1 cellular context compared by ENCODE assay signal in the genomic region with DNA sequence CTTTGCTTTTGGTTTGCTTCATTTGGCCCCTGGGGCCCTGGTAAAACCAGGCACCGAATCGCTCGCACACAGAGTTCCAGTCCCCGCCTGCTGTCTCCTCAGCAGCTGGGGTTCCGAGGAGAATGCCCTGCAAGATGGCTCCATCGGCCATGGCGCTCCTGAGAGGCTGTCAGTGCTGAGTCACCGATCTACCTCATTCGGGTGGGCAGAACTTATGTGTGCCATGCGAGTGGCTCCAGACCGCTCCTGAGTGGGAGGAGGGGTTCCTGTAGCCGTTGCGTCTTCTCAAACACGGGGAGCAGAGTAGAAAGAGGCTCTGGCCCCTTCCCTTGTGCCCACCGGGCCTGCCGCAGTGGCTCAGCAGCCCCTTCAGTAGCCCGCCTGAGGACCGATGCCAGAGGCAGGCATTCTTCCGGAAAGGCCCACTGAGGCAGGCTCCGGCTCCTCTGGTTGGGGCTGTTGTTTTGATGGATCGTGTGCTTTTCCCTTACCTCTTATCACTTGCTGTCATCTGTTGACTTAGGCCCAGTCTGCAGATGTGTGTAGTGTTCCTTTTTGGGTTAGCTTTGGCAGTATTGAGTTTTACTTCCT.
TF ChIP-seq lines count a peak whose summit lies in the region.

No MANE protein-coding gene starts in this region.

TF ChIP-seq in liver, 16 proteins besides CTCF, POLR2A, EP300 and RAD21 (continued from another document):
- TF ChIP-seq, protein P1, sequence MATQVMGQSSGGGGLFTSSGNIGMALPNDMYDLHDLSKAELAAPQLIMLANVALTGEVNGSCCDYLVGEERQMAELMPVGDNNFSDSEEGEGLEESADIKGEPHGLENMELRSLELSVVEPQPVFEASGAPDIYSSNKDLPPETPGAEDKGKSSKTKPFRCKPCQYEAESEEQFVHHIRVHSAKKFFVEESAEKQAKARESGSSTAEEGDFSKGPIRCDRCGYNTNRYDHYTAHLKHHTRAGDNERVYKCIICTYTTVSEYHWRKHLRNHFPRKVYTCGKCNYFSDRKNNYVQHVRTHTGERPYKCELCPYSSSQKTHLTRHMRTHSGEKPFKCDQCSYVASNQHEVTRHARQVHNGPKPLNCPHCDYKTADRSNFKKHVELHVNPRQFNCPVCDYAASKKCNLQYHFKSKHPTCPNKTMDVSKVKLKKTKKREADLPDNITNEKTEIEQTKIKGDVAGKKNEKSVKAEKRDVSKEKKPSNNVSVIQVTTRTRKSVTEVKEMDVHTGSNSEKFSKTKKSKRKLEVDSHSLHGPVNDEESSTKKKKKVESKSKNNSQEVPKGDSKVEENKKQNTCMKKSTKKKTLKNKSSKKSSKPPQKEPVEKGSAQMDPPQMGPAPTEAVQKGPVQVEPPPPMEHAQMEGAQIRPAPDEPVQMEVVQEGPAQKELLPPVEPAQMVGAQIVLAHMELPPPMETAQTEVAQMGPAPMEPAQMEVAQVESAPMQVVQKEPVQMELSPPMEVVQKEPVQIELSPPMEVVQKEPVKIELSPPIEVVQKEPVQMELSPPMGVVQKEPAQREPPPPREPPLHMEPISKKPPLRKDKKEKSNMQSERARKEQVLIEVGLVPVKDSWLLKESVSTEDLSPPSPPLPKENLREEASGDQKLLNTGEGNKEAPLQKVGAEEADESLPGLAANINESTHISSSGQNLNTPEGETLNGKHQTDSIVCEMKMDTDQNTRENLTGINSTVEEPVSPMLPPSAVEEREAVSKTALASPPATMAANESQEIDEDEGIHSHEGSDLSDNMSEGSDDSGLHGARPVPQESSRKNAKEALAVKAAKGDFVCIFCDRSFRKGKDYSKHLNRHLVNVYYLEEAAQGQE (IDR thresholded peaks at IDR 0.05): no peak
- TF ChIP-seq, protein P2, sequence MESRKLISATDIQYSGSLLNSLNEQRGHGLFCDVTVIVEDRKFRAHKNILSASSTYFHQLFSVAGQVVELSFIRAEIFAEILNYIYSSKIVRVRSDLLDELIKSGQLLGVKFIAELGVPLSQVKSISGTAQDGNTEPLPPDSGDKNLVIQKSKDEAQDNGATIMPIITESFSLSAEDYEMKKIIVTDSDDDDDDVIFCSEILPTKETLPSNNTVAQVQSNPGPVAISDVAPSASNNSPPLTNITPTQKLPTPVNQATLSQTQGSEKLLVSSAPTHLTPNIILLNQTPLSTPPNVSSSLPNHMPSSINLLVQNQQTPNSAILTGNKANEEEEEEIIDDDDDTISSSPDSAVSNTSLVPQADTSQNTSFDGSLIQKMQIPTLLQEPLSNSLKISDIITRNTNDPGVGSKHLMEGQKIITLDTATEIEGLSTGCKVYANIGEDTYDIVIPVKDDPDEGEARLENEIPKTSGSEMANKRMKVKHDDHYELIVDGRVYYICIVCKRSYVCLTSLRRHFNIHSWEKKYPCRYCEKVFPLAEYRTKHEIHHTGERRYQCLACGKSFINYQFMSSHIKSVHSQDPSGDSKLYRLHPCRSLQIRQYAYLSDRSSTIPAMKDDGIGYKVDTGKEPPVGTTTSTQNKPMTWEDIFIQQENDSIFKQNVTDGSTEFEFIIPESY (IDR thresholded peaks at IDR 0.05): no peak
- TF ChIP-seq FOXA2 (IDR thresholded peaks at IDR 0.05) (no peak), YY1 (IDR thresholded peaks at IDR 0.05) (peak; percentile 59)
